Comparison of ENCODE assay signal across 11 cellular contexts in the genomic region with DNA sequence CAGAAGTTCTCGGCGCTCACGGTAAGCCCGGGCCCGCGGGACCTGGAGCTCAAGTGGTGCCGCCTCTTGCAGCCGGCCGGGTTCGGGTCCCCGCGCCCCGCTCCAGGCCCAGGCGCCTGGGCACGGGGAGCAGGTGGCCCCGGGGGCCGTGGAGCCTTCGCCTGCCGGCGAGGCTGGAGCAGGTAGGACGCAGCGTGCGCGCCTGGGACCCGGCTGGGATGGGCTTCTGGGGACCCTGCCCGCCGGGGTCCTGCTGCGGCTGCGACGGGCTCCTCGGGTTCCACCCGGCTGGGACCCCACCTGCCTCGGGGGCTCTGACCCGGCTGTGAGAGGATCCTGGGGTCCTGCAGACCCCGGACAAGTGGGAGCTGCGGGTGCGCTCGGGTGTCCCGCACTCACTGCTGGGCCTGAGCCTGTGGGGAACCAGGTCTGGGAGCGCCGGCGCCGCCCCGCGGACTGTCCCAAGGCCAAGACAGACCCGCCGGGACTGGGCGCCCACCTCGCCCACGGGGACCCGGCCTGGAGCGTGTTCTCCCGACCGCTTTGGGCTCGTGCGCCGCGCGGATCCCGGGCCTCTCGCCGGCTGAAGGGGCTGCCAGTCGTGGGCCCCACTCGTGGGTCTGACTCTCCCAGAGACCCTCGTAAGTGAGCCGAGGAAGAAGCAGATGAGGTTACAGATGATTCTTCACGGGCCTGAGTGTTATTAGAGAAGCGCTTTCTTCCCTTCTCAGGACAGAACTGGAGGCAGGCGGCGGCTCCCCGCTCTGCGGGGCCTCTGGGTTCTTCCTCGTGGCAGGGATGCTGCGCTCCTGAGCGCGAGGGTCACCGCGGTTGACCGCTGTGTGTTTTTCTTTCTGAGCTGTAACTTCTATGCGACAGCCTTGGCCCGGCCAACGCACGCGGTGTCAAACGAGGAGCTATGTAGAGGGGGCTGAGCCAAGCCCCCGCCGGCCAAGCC. TPM values are rescaled to one million over a fixed set of nuclear protein-coding genes. Genes with fewer than 3 reads are reported as not detected.
DNase-seq lines count a peak whose midpoint lies in the region; ATAC-seq and TF ChIP-seq lines count a peak whose summit lies in the region.
"Had no signal": no experiment of that assay in that cellular context is flagged by ENCODE, and none has a peak within 500 bp of the region (broad histone marks: within the 10 kb centered on the region; RNA-seq: fewer than 3 reads in every experiment).

No MANE protein-coding gene starts in this region.

- no peak overlapping the region for H3K9ac ChIP-seq in BLaER1
- no peak overlapping the region for H3K9ac ChIP-seq in iPS-15b (ENCODE audit: low read depth, low read length)

- peak overlapping the region; percentile 96 for H3K4me2 ChIP-seq in BLaER1

- no peak overlapping the region for H3K27ac ChIP-seq in BLaER1
- H3K27ac ChIP-seq in WERI-Rb-1, result no peak overlapping the region

- TF ChIP-seq CTCF in WERI-Rb-1 (IDR thresholded peaks at IDR 0.05; ENCODE audit: low read depth, low read length), result no peak
- TF ChIP-seq CTCF in progenitor cell of endocrine pancreas (IDR thresholded peaks at IDR 0.05; ENCODE audit: unreplicated experiment), result no peak

- H3K27me3 ChIP-seq in BLaER1 (peaks cover 62% of the 10 kb centered on the region), WERI-Rb-1 (ENCODE audit: insufficient read depth, low read depth, severe bottlenecking) (no peaks in the 10 kb centered on the region), iPS-15b (ENCODE audit: control insufficient read depth, insufficient read depth, low read length) (peaks cover 49% of the 10 kb centered on the region)

- H3K4me1 ChIP-seq in BLaER1, result peaks cover 26% of the 10 kb centered on the region
- H3K4me1 ChIP-seq in iPS-15b (ENCODE audit: control insufficient read depth, insufficient read depth, low read length), result no peaks in the 10 kb centered on the region

- no peaks in the 10 kb centered on the region for H3K9me3 ChIP-seq in BLaER1
- H3K9me3 ChIP-seq in WERI-Rb-1 (ENCODE audit: severe bottlenecking), result no peaks in the 10 kb centered on the region
- H3K9me3 ChIP-seq in iPS-15b (ENCODE audit: control insufficient read depth, insufficient read depth, low read length), result no peaks in the 10 kb centered on the region

- peaks cover 10% of the 10 kb centered on the region for H3K4me1 Mint-ChIP-seq in progenitor cell of endocrine pancreas (ENCODE audit: low read depth)

- H3K4me3 Mint-ChIP-seq in progenitor cell of endocrine pancreas (ENCODE audit: low read depth), result peak overlapping the region; percentile 63

- peaks cover 20% of the 10 kb centered on the region for H4K20me1 ChIP-seq in BLaER1

- peaks cover 3% of the 10 kb centered on the region for H3K36me3 Mint-ChIP-seq in progenitor cell of endocrine pancreas (ENCODE audit: insufficient read depth)

- H3K4me3 ChIP-seq in BLaER1 (peak overlapping the region; percentile 67), WERI-Rb-1 (ENCODE audit: low read depth, low read length) (peak overlapping the region; percentile 47), iPS-15b (ENCODE audit: low read depth, low read length) (peak overlapping the region; percentile 52)

- no peaks in the 10 kb centered on the region for H3K9me3 Mint-ChIP-seq in progenitor cell of endocrine pancreas (ENCODE audit: low read depth)

- H3K27me3 Mint-ChIP-seq in progenitor cell of endocrine pancreas, result peaks cover 71% of the 10 kb centered on the region

- no peak for ATAC-seq in HG02840 (IDR thresholded peaks at IDR 0.05; ENCODE audit: low FRiP score, unreplicated experiment)

- DNase-seq in WERI-Rb-1 (no peak), progenitor cell of endocrine pancreas (ENCODE audit: low spot score, unreplicated experiment) (no peak), COLO829 (ENCODE audit: low spot score) (no peak), NCI-H510A (lab: John Stamatoyannopoulos, UW) (no peak), islet precursor cell (no peak)
- DNase-seq: activated CD8-positive, alpha-beta memory T cell treated with anti-CD3 and anti-CD28 coated beads, Interleukin-2, amount 50 U/mL, for 4 hours; AML-193; stimulated activated CD4-positive, alpha-beta T cell treated with anti-CD3 and anti-CD28 coated beads, Interleukin-4, amount 100 ng/mL, for 1 hour had no signal

- H3K27ac Mint-ChIP-seq in progenitor cell of endocrine pancreas, result no peak overlapping the region

- H3K36me3 ChIP-seq in BLaER1 (no peaks in the 10 kb centered on the region), WERI-Rb-1 (no peaks in the 10 kb centered on the region), iPS-15b (ENCODE audit: control insufficient read depth, insufficient read depth, low read length) (no peaks in the 10 kb centered on the region)

RNA-seq across cellular contexts. Expression of gene SMOC2, which starts 0.7 kb away (rescaled TPM):
- 4.8 and 5.9 TPM in 2 replicates for total RNA-seq in progenitor cell of endocrine pancreas
